In the genomic region with DNA sequence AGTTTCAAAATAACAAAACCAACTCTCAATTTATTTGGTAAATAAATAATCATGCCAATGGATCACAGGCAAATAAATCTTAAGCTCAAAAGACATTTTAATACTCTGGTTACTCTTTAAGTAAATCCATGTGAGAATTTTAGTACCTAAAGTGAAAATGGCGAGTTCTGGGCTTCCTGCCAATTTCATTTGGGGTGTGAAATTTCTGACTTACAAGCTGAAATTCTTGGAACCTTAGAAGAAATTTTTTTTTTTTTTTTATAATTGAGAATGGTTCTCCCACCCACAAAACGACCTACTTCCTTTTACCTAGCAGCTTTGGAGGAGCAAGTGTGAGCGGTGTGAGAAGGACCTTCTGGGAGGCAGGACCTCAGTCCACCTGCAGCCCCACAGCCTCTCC, we compare ENCODE assay signal across 15 cellular contexts.
DNase-seq lines count a peak whose midpoint lies in the region; ATAC-seq and TF ChIP-seq lines count a peak whose summit lies in the region.
"Had no signal": no experiment of that assay in that cellular context is flagged by ENCODE, and none has a peak within 500 bp of the region (broad histone marks: within the 10 kb centered on the region; RNA-seq: fewer than 3 reads in every experiment).

No MANE protein-coding gene starts in this region.

- dilution Hi-C loops in mammary epithelial cell (cut with HindIII; ENCODE audit: low sequenced_read_pairs), result no loop called here

- no peaks in the 10 kb centered on the region for H3K27me3 Mint-ChIP-seq in MCF 10A (ENCODE audit: insufficient read depth, unreplicated experiment)
- H3K27me3 Mint-ChIP-seq: IgD-negative memory B cell had no signal

- H3K9ac ChIP-seq in mammary epithelial cell (ENCODE audit: insufficient read depth, low read length) (no peak overlapping the region), colonic mucosa (ENCODE audit: low read depth in 2 of 2, low read length in 2 of 2) (no peak overlapping the region)

- H4K20me1 ChIP-seq in mammary epithelial cell (ENCODE audit: insufficient read depth, low read length), result no peaks in the 10 kb centered on the region

- H3K9me3 ChIP-seq in mammary epithelial cell (replicated peaks; ENCODE audit: insufficient read depth, low read length), result no peaks in the 10 kb centered on the region
- no peaks in the 10 kb centered on the region for H3K9me3 ChIP-seq in colonic mucosa

- in situ Hi-C loops in mammary epithelial cell (cut with MboI; ENCODE audit: low sequenced_read_pairs in 2 of 2), result no loop called here

- BruUV-seq in MCF 10A (replicated peaks; lab: Mats Ljungman, UMichigan) (no TSS peak), mammary epithelial cell (replicated peaks; lab: Mats Ljungman, UMichigan) (no TSS peak)

- no peak overlapping the region for H2AFZ ChIP-seq in mammary epithelial cell (ENCODE audit: low read depth, low read length)

- H3K27me3 ChIP-seq in mammary epithelial cell (ENCODE audit: insufficient read depth, low read length) (no peaks in the 10 kb centered on the region), colonic mucosa (no peaks in the 10 kb centered on the region)

- H3K9me3 Mint-ChIP-seq in MCF 10A (ENCODE audit: unreplicated experiment), result no peaks in the 10 kb centered on the region
- H3K9me3 Mint-ChIP-seq: CD8-positive, alpha-beta T cell had no signal

- DNase-seq in MCF 10A (ENCODE audit: unreplicated experiment) (peak; percentile 10), mammary epithelial cell (no peak), RPMI8226 (peak; percentile 45), inferior parietal cortex (ENCODE audit: extremely low spot score) (peak; percentile 75), colonic mucosa (no peak)
- DNase-seq in activated CD4-positive, alpha-beta T cell treated with anti-CD3 and anti-CD28 coated beads, Interleukin-2, amount 50 U/mL, for 1 hour, result no peak
- DNase-seq: CD8-positive, alpha-beta T cell; H7; NCI-H1436; NCI-H748 treated with DMSO at 0.1 percent for 48 hours; SIG-M5; SW 1271 had no signal

- CTCF ChIA-PET in MCF 10A (lab: Yijun Ruan, JAX) (interaction anchor here (0.6 kb wide), 2 partner anchors 553 to 577 kb away, joined by 3 read pairs; no protein-coding TSS in a partner anchor), mammary epithelial cell (lab: Charles Lee; ENCODE audit: low non-redundant PET) (no interaction called here)

- H3K4me2 ChIP-seq in mammary epithelial cell (ENCODE audit: insufficient read depth, low read depth, low read length), result no peak overlapping the region

- H3K36me3 ChIP-seq in mammary epithelial cell (ENCODE audit: insufficient read depth, low read length), result no peaks in the 10 kb centered on the region
- H3K36me3 ChIP-seq in colonic mucosa, result no peaks in the 10 kb centered on the region

- no peaks in the 10 kb centered on the region for H3K79me2 ChIP-seq in mammary epithelial cell (ENCODE audit: insufficient read depth, low read length)

- no peak overlapping the region for H3K4me3 ChIP-seq in mammary epithelial cell (replicated peaks in 1 of 3; ENCODE audit: insufficient read depth in 1 of 3, low read depth in 2 of 3, low read length in 3 of 3)
- no peak overlapping the region for H3K4me3 ChIP-seq in colonic mucosa

- WGBS in mammary epithelial cell (ENCODE audit: low coverage, missing lambda C conversion rate), result 55% methylated on average over 3 of the region's 3 CpGs

- no peak overlapping the region for H3K27ac Mint-ChIP-seq in MCF 10A (ENCODE audit: low read depth, unreplicated experiment)
- H3K27ac Mint-ChIP-seq: CD8-positive, alpha-beta T cell; IgD-negative memory B cell had no signal

- no peak overlapping the region for H3K4me3 Mint-ChIP-seq in MCF 10A (ENCODE audit: unreplicated experiment)
- H3K4me3 Mint-ChIP-seq: CD8-positive, alpha-beta T cell; IgD-negative memory B cell had no signal

- ATAC-seq in HG02870 (IDR thresholded peaks at IDR 0.05; ENCODE audit: unreplicated experiment), result no peak
- no peak for ATAC-seq in HG02610 (IDR thresholded peaks at IDR 0.05; ENCODE audit: unreplicated experiment)
- ATAC-seq: CD8-positive, alpha-beta T cell had no signal

- POLR2A ChIA-PET in MCF 10A (lab: Yijun Ruan, JAX), result no interaction called here

- TF ChIP-seq CTCF in MCF 10A (IDR thresholded peaks at IDR 0.05; ENCODE audit: unreplicated experiment), result no peak
- TF ChIP-seq CTCF in mammary epithelial cell (conservative IDR thresholded peaks at IDR 0.05 in 1 of 2, IDR thresholded peaks at IDR 0.05 in 1 of 2; ENCODE audit: extremely low read depth in 1 of 2, insufficient read depth in 1 of 2, low read depth in 1 of 2, low read length in 2 of 2), result no peak
- no peak for TF ChIP-seq CTCF in colonic mucosa (IDR thresholded peaks at IDR 0.05)

- no peaks in the 10 kb centered on the region for H3K4me1 Mint-ChIP-seq in MCF 10A (ENCODE audit: insufficient read depth, unreplicated experiment)
- H3K4me1 Mint-ChIP-seq: IgD-negative memory B cell had no signal

- H3K4me1 ChIP-seq in mammary epithelial cell (ENCODE audit: insufficient read depth, low read length), result no peaks in the 10 kb centered on the region
- H3K4me1 ChIP-seq in colonic mucosa, result no peaks in the 10 kb centered on the region

- no peaks in the 10 kb centered on the region for H3K36me3 Mint-ChIP-seq in MCF 10A (ENCODE audit: insufficient read depth, unreplicated experiment)
- H3K36me3 Mint-ChIP-seq: CD8-positive, alpha-beta T cell; IgD-negative memory B cell had no signal

- H3K27ac ChIP-seq in mammary epithelial cell (ENCODE audit: insufficient read depth, low read depth, low read length), result no peak overlapping the region
- no peak overlapping the region for H3K27ac ChIP-seq in colonic mucosa

- intact Hi-C loops in MCF 10A (cut with micrococcal nuclease), result no loop called here
- intact Hi-C loops in mammary epithelial cell (cut with micrococcal nuclease), result no loop called here
- intact Hi-C loops in colonic mucosa (cut with DNase I), result no loop called here

Comparison
In these comparisons a context has a peak if more than half of its experiments do, and no peak if none do; other contexts are left out.
1. DNase-seq: peak in MCF 10A (single experiment), RPMI8226 (single experiment) and inferior parietal cortex (single experiment); none in mammary epithelial cell (single experiment), colonic mucosa (single experiment) and activated CD4-positive, alpha-beta T cell treated with anti-CD3 and anti-CD28 coated beads, Interleukin-2, amount 50 U/mL, for 1 hour (single experiment).